Comparison of ENCODE assay signal across 24 cellular contexts in genomic region chr13:97288486-97288900, GRCh38.
"Had no signal": no experiment of that assay in that cellular context is flagged by ENCODE, and none has a peak within 500 bp of the region (broad histone marks: within the 10 kb centered on the region; RNA-seq: fewer than 3 reads in every experiment).

No MANE protein-coding gene starts in this region.

- H3K9me3 Mint-ChIP-seq: activated B cell treated with CpG ODN at 0.5 μM for 24 hours; memory B cell; nephron; T-helper 1 cell treated with Interleukin-12 subunit alpha and Interleukin-12 subunit beta and Interleukin-4 antibody, amounts not matched to agents 30 μg/mL and 1 μg/mL, for 36 hours had no signal

- H3K27me3 ChIP-seq: adrenal gland, ascending aorta, neutrophil, thyroid gland had no signal

- ATAC-seq: activated CD4-positive, alpha-beta T cell treated with anti-CD3 and anti-CD28 coated beads for 36 hours had no signal

- H2AFZ ChIP-seq: parathyroid adenoma had no signal

- H3K4me3 ChIP-seq: adrenal gland, ascending aorta, thyroid gland had no signal

- H3K27me3 Mint-ChIP-seq: activated B cell treated with CpG ODN at 0.5 μM for 24 hours; activated CD4-positive, alpha-beta T cell treated with anti-CD3 and anti-CD28 coated beads for 36 hours; memory B cell had no signal

- H3K9me3 ChIP-seq: adrenal gland, ascending aorta, neutrophil, thyroid gland had no signal

- H3K27ac ChIP-seq: ascending aorta, neutrophil, parathyroid adenoma, thyroid gland had no signal

- H3K27ac Mint-ChIP-seq: activated B cell treated with CpG ODN at 0.5 μM for 24 hours; activated CD4-positive, alpha-beta T cell treated with anti-CD3 and anti-CD28 coated beads for 36 hours; memory B cell; T-helper 1 cell treated with Interleukin-12 subunit alpha and Interleukin-12 subunit beta and Interleukin-4 antibody, amounts not matched to agents 30 μg/mL and 1 μg/mL, for 36 hours had no signal

- H3K36me3 ChIP-seq: adrenal gland, ascending aorta, neutrophil, thyroid gland had no signal

- H3K4me3 Mint-ChIP-seq: activated B cell treated with CpG ODN at 0.5 μM for 24 hours; activated CD4-positive, alpha-beta T cell treated with anti-CD3 and anti-CD28 coated beads for 36 hours; memory B cell; nephron; T-helper 1 cell treated with Interleukin-12 subunit alpha and Interleukin-12 subunit beta and Interleukin-4 antibody, amounts not matched to agents 30 μg/mL and 1 μg/mL, for 36 hours had no signal

- H3K9ac ChIP-seq: parathyroid adenoma had no signal

- DNase-seq: activated B cell treated with CpG ODN at 0.5 μM for 24 hours; activated CD4-positive, alpha-beta T cell treated with anti-CD3 and anti-CD28 coated beads for 36 hours; activated CD4-positive, alpha-beta T cell treated with anti-CD3 and anti-CD28 coated beads, Interleukin-2, amount 50 U/mL, for 4 hours; activated CD8-positive, alpha-beta memory T cell treated with anti-CD3 and anti-CD28 coated beads for 24 hours; activated CD8-positive, alpha-beta memory T cell treated with anti-CD3 and anti-CD28 coated beads, Interleukin-2, amount 50 U/mL, for 4 hours; activated gamma-delta T cell; activated naive CD4-positive, alpha-beta T cell treated with anti-CD3 and anti-CD28 coated beads, Interleukin-2, amount 50 U/mL, for 16 hours; central memory CD4-positive, alpha-beta T cell; dermis blood vessel endothelial cell; effector CD8-positive, alpha-beta T cell; erythroblast; foreskin melanocyte; stimulated activated CD4-positive, alpha-beta T cell treated with anti-CD3 and anti-CD28 coated beads, Interleukin-4, amount 100 ng/mL, for 24 hours; stimulated activated naive CD4-positive, alpha-beta T cell treated with Interleukin-2 at 50 U/mL for 16 hours; substantia nigra; T1000; thyroid gland had no signal
